ENCODE assay signal across 27 cellular contexts in the genomic region with DNA sequence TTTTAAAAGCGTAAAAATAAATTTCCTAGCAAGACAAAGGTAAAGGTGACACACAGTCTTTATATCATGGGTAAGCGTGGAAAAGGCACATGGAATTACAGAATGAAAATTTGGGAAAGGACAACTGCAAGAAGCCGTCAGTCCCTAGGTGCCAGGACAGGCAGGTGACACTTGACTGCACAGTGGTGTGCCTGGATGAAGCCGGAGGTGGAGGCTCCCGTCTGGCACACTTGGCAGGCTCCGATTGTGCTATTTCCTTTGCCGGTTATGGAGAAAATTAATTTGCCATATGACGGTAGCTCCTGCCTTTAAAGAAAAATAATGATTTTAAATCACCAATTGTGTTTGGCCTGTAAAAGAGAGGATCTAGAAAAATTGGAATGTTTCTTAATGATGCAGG. TPM values are rescaled to one million over a fixed set of nuclear protein-coding genes. Genes with fewer than 3 reads are reported as not detected.
"Had no signal": no experiment of that assay in that cellular context is flagged by ENCODE, and none has a peak within 500 bp of the region (broad histone marks: within the 10 kb centered on the region; RNA-seq: fewer than 3 reads in every experiment).

No MANE protein-coding gene starts in this region.

- H3K9ac ChIP-seq: SK-N-SH had no signal

- H3K27me3 ChIP-seq: body of pancreas, breast epithelium, Peyer's patch, SJSA1 had no signal

- H3K4me1 ChIP-seq: body of pancreas, breast epithelium, Peyer's patch, SJSA1 had no signal

- H3K36me3 ChIP-seq: breast epithelium, Peyer's patch, SJSA1 had no signal

- ATAC-seq: activated CD8-positive, alpha-beta T cell treated with anti-CD3 and anti-CD28 coated beads for 36 hours; activated T-cell treated with anti-CD3 and anti-CD28 coated beads, Interleukin-2, amount 50 U/mL, for 72 hours; activated T-helper 17 cell treated with anti-CD3 and anti-CD28 coated beads, Interleukin-2, amount 50 U/mL, for 72 hours; body of pancreas; K562 had no signal

- DNase-seq: activated CD4-positive, alpha-beta T cell treated with anti-CD3 and anti-CD28 coated beads, Interleukin-2, amount 10 ng/mL, durations not matched to agents 24 days and 14 days; activated CD4-positive, alpha-beta T cell treated with anti-CD3 and anti-CD28 coated beads, Interleukin-2, amount 50 U/mL, for 4 hours; activated CD8-positive, alpha-beta T cell treated with anti-CD3 and anti-CD28 coated beads for 36 hours; activated effector memory CD4-positive, alpha-beta T cell treated with anti-CD3 and anti-CD28 coated beads, Interleukin-2, amount 50 U/mL, for 16 hours; activated naive CD4-positive, alpha-beta T cell; activated naive CD4-positive, alpha-beta T cell treated with anti-CD3 and anti-CD28 coated beads, Interleukin-2, amount 50 U/mL, for 16 hours; activated naive CD8-positive, alpha-beta T cell treated with anti-CD3 and anti-CD28 coated beads for 36 hours; activated T-cell treated with anti-CD3 and anti-CD28 coated beads, Interleukin-2, amount 50 U/mL, for 1 hour; activated T-cell treated with anti-CD3 and anti-CD28 coated beads, Interleukin-2, amount 50 U/mL, for 72 hours; body of pancreas; NCI-H1092 treated with DMSO at 0.1 percent for 48 hours; NCI-H1436; NCI-H1694; NCI-H1930; NCI-H2081 treated with DMSO at 0.1 percent for 48 hours; NCI-H510A; NCI-H526 treated with DMSO at 0.1 percent for 48 hours; NCI-H774; Peyer's patch; RPMI8226; SHP77 treated with DMSO at 0.1 percent for 48 hours; SK-N-SH had no signal

- H3K4me3 ChIP-seq: body of pancreas, breast epithelium, K562, Peyer's patch, SJSA1 had no signal

- H3K27ac ChIP-seq: body of pancreas, Peyer's patch, SJSA1 had no signal

- H3K9me3 ChIP-seq: body of pancreas, breast epithelium, Peyer's patch, SK-N-SH had no signal

RNA-seq across cellular contexts. Expression of gene MGMT, which starts 56.4 kb away (rescaled TPM):
- total RNA-seq: M059J had no signal
